In genomic region chr3:179562467-179563297, GRCh38 we compare ENCODE assay signal across 1 cellular context.
TF ChIP-seq lines count a peak whose summit lies in the region.

Gene ACTL6A (plus strand): TSS chr3:179562926. CDS start chr3:179563093, 167 bp downstream.

TF ChIP-seq in WTC11, 78 proteins besides CTCF, POLR2A, EP300 and RAD21 (continued from another document and continues in another):
- no peak for TF ChIP-seq ZNF416 (CRISPR knock-in tag; IDR thresholded peaks at IDR 0.05)
- no peak for TF ChIP-seq ATF1 (CRISPR knock-in tag; IDR thresholded peaks at IDR 0.05)
- no peak for TF ChIP-seq ZNF396 (CRISPR knock-in tag; IDR thresholded peaks at IDR 0.05; ENCODE audit: borderline replicate concordance)
- TF ChIP-seq PRDM15 (CRISPR knock-in tag; IDR thresholded peaks at IDR 0.05), result 0 out of 2 replicates have a peak, but pooled peaks have one; percentile 16
- no peak for TF ChIP-seq AFF4 (CRISPR knock-in tag; IDR thresholded peaks at IDR 0.05; ENCODE audit: borderline replicate concordance)
- no peak for TF ChIP-seq RELA (CRISPR knock-in tag; IDR thresholded peaks at IDR 0.05; ENCODE audit: borderline replicate concordance)
- TF ChIP-seq SMAD3 (CRISPR knock-in tag; IDR thresholded peaks at IDR 0.05; ENCODE audit: borderline replicate concordance), result peak; percentile 77; the same call in 1 of the 2 replicates
- TF ChIP-seq PREB (CRISPR knock-in tag; IDR thresholded peaks at IDR 0.05; ENCODE audit: borderline replicate concordance), result no peak
- no peak for TF ChIP-seq ZSCAN18 (CRISPR knock-in tag; IDR thresholded peaks at IDR 0.05)
- peak; percentile 14; the same call in 1 of the 2 replicates for TF ChIP-seq HMGXB4 (CRISPR knock-in tag; IDR thresholded peaks at IDR 0.05)
- TF ChIP-seq ZNF138 (CRISPR knock-in tag; conservative IDR thresholded peaks at IDR 0.05), result no peak
- TF ChIP-seq SMAD4 (CRISPR knock-in tag; IDR thresholded peaks at IDR 0.05), result no peak
- no peak for TF ChIP-seq GTF2I (CRISPR knock-in tag; conservative IDR thresholded peaks at IDR 0.05)
- no peak for TF ChIP-seq JUN (CRISPR knock-in tag; IDR thresholded peaks at IDR 0.05)
- no peak for TF ChIP-seq ATF3 (CRISPR knock-in tag; conservative IDR thresholded peaks at IDR 0.05)
- TF ChIP-seq JAZF1 (CRISPR knock-in tag; IDR thresholded peaks at IDR 0.05), result no peak
- TF ChIP-seq ESRRA (CRISPR knock-in tag; IDR thresholded peaks at IDR 0.05; ENCODE audit: borderline replicate concordance), result no peak
- peak; percentile 74 for TF ChIP-seq NFE2L1 (CRISPR knock-in tag; IDR thresholded peaks at IDR 0.05)
- TF ChIP-seq MYBL2 (CRISPR knock-in tag; IDR thresholded peaks at IDR 0.05), result peak; percentile 75
- TF ChIP-seq EMX1 (CRISPR knock-in tag; IDR thresholded peaks at IDR 0.05), result no peak
- TF ChIP-seq ZNF121 (CRISPR knock-in tag; IDR thresholded peaks at IDR 0.05), result no peak
- TF ChIP-seq FOXK1 (CRISPR knock-in tag; IDR thresholded peaks at IDR 0.05), result peak; percentile 87
- no peak for TF ChIP-seq PRRX2 (CRISPR knock-in tag; IDR thresholded peaks at IDR 0.05)
- TF ChIP-seq USF2 (CRISPR knock-in tag; IDR thresholded peaks at IDR 0.05), result no peak
- TF ChIP-seq ZMAT4 (CRISPR knock-in tag; IDR thresholded peaks at IDR 0.05), result 0 out of 2 replicates have a peak, but pooled peaks have one; percentile 9
- TF ChIP-seq FOXP4 (CRISPR knock-in tag; IDR thresholded peaks at IDR 0.05), result peak; percentile 70; the same call in 1 of the 2 replicates
- TF ChIP-seq GRHL2 (CRISPR knock-in tag; IDR thresholded peaks at IDR 0.05; ENCODE audit: insufficient replicate concordance, severe bottlenecking), result no peak
- TF ChIP-seq FOXJ3 (CRISPR knock-in tag; IDR thresholded peaks at IDR 0.05; ENCODE audit: borderline replicate concordance), result no peak
- TF ChIP-seq ETV6 (CRISPR knock-in tag; IDR thresholded peaks at IDR 0.05), result peak; percentile 81; the same call in 1 of the 2 replicates
- TF ChIP-seq ATF6 (CRISPR knock-in tag; IDR thresholded peaks at IDR 0.05), result no peak; the same call in 1 of the 2 replicates
- TF ChIP-seq STAT6 (CRISPR knock-in tag; conservative IDR thresholded peaks at IDR 0.05; ENCODE audit: low read depth), result no peak
- TF ChIP-seq E2F4 (CRISPR knock-in tag; IDR thresholded peaks at IDR 0.05; ENCODE audit: borderline replicate concordance, low read depth), result no peak
- TF ChIP-seq TCF7 (CRISPR knock-in tag; IDR thresholded peaks at IDR 0.05; ENCODE audit: low read depth), result no peak
